Comparison of ENCODE assay signal across 14 cellular contexts in the genomic region with DNA sequence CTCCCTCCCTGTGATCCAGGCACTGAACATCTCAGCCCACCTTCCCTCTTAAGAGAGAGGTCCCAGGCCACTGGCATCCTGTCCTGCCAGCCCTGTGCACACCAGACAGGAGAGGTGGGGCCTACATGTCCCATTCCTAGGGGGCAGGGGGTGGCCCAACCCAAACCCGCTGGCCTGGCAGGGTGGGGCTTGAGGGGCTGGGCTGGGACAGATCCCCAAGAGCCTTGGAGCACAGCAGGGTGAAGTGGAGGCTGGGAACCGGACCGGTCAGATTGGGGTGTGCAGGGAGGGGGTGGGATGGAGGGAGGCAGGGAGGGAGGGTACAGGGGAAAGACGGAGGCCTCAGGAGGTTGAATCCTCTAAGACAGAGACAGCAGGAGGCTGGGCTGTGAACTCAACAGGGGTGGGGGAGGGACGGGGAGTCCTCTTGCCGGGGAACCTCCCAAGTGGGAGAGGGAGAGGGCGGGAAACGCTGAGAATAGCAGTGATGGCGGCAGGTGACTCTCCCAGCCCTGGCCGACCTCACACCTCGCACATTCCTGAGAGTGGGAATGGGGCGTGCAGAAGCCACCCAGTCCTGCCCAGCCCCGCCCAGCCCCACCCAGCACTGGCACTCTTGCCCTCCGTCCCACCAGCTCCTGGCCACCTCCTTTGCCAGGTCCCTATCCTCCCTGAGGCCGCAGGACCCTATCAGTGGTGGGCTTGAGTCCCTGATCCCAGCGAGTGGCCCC. TPM values are rescaled to one million over a fixed set of nuclear protein-coding genes. Genes with fewer than 3 reads are reported as not detected.
A peak's percentile ranks its signal among the peaks of the same experiment; 100 is the strongest.
DNase-seq lines count a peak whose midpoint lies in the region; ATAC-seq and TF ChIP-seq lines count a peak whose summit lies in the region.
"Had no signal": no experiment of that assay in that cellular context is flagged by ENCODE, and none has a peak within 500 bp of the region (broad histone marks: within the 10 kb centered on the region; RNA-seq: fewer than 3 reads in every experiment).

No MANE protein-coding gene starts in this region.

- H3K4me1 Mint-ChIP-seq in central memory CD8-positive, alpha-beta T cell = peaks cover 51% of the 10 kb centered on the region

- no peak for TF ChIP-seq POLR2A in upper lobe of left lung (IDR thresholded peaks at IDR 0.05)

- TF ChIP-seq EP300 in upper lobe of left lung (IDR thresholded peaks at IDR 0.05) = no peak

- no peaks in the 10 kb centered on the region for H3K27me3 ChIP-seq in upper lobe of left lung
- H3K27me3 ChIP-seq: BE2C, SJCRH30 had no signal

- 71 to 91% methylated on average over 4 to 13 of the region's 16 CpGs for WGBS in mesodermal cell (ENCODE audit: insufficient coverage in 2 of 2), 2 experiments
- 42 to 48% methylated on average over 5 to 11 of the region's 16 CpGs for WGBS in upper lobe of left lung, 2 donors

- TF ChIP-seq CTCF in upper lobe of left lung (IDR thresholded peaks at IDR 0.05) = no peak

- H3K4me3 Mint-ChIP-seq in central memory CD8-positive, alpha-beta T cell = no peak overlapping the region

- H3K4me3 ChIP-seq in mesodermal cell (ENCODE audit: extremely low read depth, insufficient read depth, low read length, poor library complexity, severe bottlenecking) (no peak overlapping the region), upper lobe of left lung (peak overlapping the region in 3 of 4 donors; percentile 15 to 32 (median 30))
- H3K4me3 ChIP-seq: SJCRH30 had no signal

- peak overlapping the region; percentile 84 for H3K27ac Mint-ChIP-seq in central memory CD8-positive, alpha-beta T cell (ENCODE audit: low read depth)

- ATAC-seq in Right ventricle myocardium inferior = no peak
- ATAC-seq in left ventricle myocardium superior = no peak
- ATAC-seq in central memory CD8-positive, alpha-beta T cell (replicated peaks; ENCODE audit: extremely low read depth, poor library complexity, severe bottlenecking) = no peak
- ATAC-seq in upper lobe of left lung (ENCODE audit: low FRiP score in 2 of 2) = peak; percentile 3 to 57
- no peak for ATAC-seq in HG03175 (IDR thresholded peaks at IDR 0.05; ENCODE audit: unreplicated experiment)

- H3K36me3 ChIP-seq in mesodermal cell (ENCODE audit: control insufficient read depth, insufficient read depth, low read length) = peaks cover 48% of the 10 kb centered on the region
- H3K36me3 ChIP-seq in upper lobe of left lung = peaks cover 5 to 55% (median 28%) of the 10 kb centered on the region in 4 donors
- H3K36me3 ChIP-seq: SJCRH30 had no signal

- intact Hi-C loops in Right ventricle myocardium inferior (cut with DNase I) (no loop called here), left ventricle myocardium superior (cut with micrococcal nuclease) (no loop called here)

- DNase-seq in Right ventricle myocardium inferior (ENCODE audit: missing footprints) = peak; percentile 65
- DNase-seq in left ventricle myocardium superior = no peak
- DNase-seq in central memory CD8-positive, alpha-beta T cell (ENCODE audit: low spot score in 2 of 2) = no peak
- DNase-seq in upper lobe of left lung = peak in 1 of 2 donors; percentile 56
- no peak for DNase-seq in NCI-H1436 treated with DMSO at 0.1 percent for 48 hours (lab: John Stamatoyannopoulos, UW)
- DNase-seq in central memory CD4-positive, alpha-beta T cell = no peak
- DNase-seq: activated CD4-positive, alpha-beta T cell treated with anti-CD3 and anti-CD28 coated beads for 1 hour; activated gamma-delta T cell; NCI-H1105; NCI-H526; SJCRH30 had no signal

- H3K4me1 ChIP-seq in mesodermal cell (ENCODE audit: control insufficient read depth, insufficient read depth, low read length, poor library complexity, severe bottlenecking) = peaks cover 23% of the 10 kb centered on the region
- H3K4me1 ChIP-seq in upper lobe of left lung = peaks cover 42 to 64% (median 52%) of the 10 kb centered on the region in 4 donors

- H3K9me3 Mint-ChIP-seq in central memory CD8-positive, alpha-beta T cell = no peaks in the 10 kb centered on the region

- H3K27me3 Mint-ChIP-seq in central memory CD8-positive, alpha-beta T cell = no peaks in the 10 kb centered on the region

- peak overlapping the region; percentile 33 for H3K27ac ChIP-seq in mesodermal cell (ENCODE audit: low read depth, low read length, severe bottlenecking)
- peak overlapping the region; percentile 64 to 81 (median 75) for H3K27ac ChIP-seq in upper lobe of left lung
- H3K27ac ChIP-seq: SJCRH30 had no signal

- H3K9me3 ChIP-seq in mesodermal cell (ENCODE audit: control insufficient read depth, low read length) = no peaks in the 10 kb centered on the region
- no peaks in the 10 kb centered on the region for H3K9me3 ChIP-seq in upper lobe of left lung
- H3K9me3 ChIP-seq: BE2C, SJCRH30 had no signal

- H3K36me3 Mint-ChIP-seq in central memory CD8-positive, alpha-beta T cell (ENCODE audit: insufficient read depth) = peaks cover 57% of the 10 kb centered on the region

RNA-seq across cellular contexts. Expression of gene TSC22D4, which starts 6.7 kb away (rescaled TPM):
- total RNA-seq in Right ventricle myocardium inferior (50.3 TPM), left ventricle myocardium superior (51.1 TPM), upper lobe of left lung (10 to 100 TPM; 25.7 to 91.2 (median 69.0) TPM)
- polyA plus RNA-seq in mesodermal cell (2013, experiment 1 of 2) = 57.9 TPM
- 45.5 TPM for polyA plus RNA-seq in mesodermal cell (2013, experiment 2 of 2)

RNA-seq across cellular contexts. Expression of gene SPACDR, which starts 8.2 kb away (rescaled TPM):
- total RNA-seq in Right ventricle myocardium inferior (0.35 TPM), left ventricle myocardium superior (0.32 TPM), upper lobe of left lung (1 to 10 TPM in 2 of 6 donors, under 1 TPM in 2, not detected in 2; 0.59 to 2.1 (median 1.3) TPM)
- 2.0 TPM for polyA plus RNA-seq in mesodermal cell (2013, experiment 1 of 2)
- 2.2 TPM for polyA plus RNA-seq in mesodermal cell (2013, experiment 2 of 2)
- total RNA-seq: SJCRH30 had no signal

RNA-seq across cellular contexts. Expression of gene NYAP1, which starts 11.4 kb away (rescaled TPM):
- total RNA-seq in Right ventricle myocardium inferior = 0.54 TPM
- 0.32 TPM for total RNA-seq in left ventricle myocardium superior
- polyA plus RNA-seq in mesodermal cell (2013, experiment 1 of 2) = 6.7 TPM
- 5.7 TPM for polyA plus RNA-seq in mesodermal cell (2013, experiment 2 of 2)
- 1 to 10 TPM in 2 of 6 donors, under 1 TPM in 3, not detected in 1; 0.15 to 1.4 (median 0.89) TPM for total RNA-seq in upper lobe of left lung

RNA-seq across cellular contexts. Expression of gene PPP1R35, which starts 36.0 kb away (rescaled TPM):
- total RNA-seq in Right ventricle myocardium inferior = 12.4 TPM
- total RNA-seq in left ventricle myocardium superior = 10.3 TPM
- 42.0 TPM for polyA plus RNA-seq in mesodermal cell (2013, experiment 1 of 2)
- polyA plus RNA-seq in mesodermal cell (2013, experiment 2 of 2) = 34.5 TPM
- total RNA-seq in upper lobe of left lung = 10 to 100 TPM; 24.3 to 56.8 (median 30.0) TPM

RNA-seq across cellular contexts. Expression of gene MEPCE, which starts 42.7 kb away (rescaled TPM):
- 24.9 TPM for total RNA-seq in Right ventricle myocardium inferior
- total RNA-seq in left ventricle myocardium superior = 25.8 TPM
- 26.0 TPM for polyA plus RNA-seq in mesodermal cell (2013, experiment 1 of 2)
- polyA plus RNA-seq in mesodermal cell (2013, experiment 2 of 2) = 26.0 TPM
- total RNA-seq in upper lobe of left lung = 10 to 100 TPM; 19.3 to 45.4 (median 37.9) TPM

Comparison
In these comparisons a context has a peak if more than half of its experiments do, and no peak if none do; other contexts are left out.
1. ATAC-seq: peak in upper lobe of left lung (2 of 2); none in Right ventricle myocardium inferior (single experiment), left ventricle myocardium superior (single experiment), central memory CD8-positive, alpha-beta T cell (single experiment) and HG03175 (single experiment).